8 cellular contexts compared by ENCODE assay signal in the genomic region with DNA sequence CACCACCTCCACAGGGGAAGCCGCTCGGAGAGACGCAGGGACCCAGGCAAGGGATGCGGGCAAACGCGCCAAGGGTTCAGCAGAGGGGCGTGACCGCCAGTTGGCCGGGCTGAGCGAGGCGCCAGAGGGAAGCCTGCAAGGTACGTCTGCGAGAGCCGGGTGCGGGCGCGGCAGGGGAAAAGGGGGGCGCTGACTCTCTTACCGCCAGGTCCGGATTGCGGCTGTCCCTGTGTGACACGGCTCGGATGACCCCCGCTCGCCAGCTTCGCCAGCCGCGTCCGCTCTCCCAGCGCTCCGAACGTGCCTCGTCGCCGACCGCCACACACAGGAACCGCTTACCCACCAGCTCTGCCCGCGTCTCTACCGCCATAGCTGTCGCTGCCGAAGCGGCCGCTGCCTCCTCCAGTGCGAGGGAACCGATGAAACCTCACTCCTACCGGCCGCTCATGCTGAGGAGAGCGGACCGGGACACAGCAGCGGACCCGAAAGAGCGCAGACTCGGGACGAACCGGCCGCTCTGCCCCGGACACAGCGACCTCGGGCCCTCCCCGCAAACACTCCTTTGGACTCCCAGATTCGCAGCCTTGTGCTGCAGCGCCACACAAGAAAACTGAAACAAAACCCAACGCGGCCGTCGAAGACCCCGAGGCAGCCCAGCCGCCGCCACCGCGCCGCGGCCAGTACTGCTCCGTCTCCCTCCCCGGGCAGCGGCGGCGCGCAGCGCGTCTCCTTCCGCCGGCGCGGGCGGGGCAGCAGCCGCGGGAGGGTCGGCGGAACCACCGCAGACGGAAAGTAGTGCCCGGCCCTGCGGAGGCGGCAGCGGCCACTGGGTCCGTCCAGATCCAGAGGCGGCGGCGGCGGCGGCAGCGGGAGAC. TPM values are rescaled to one million over a fixed set of nuclear protein-coding genes. Genes with fewer than 3 reads are reported as not detected.
A peak's percentile ranks its signal among the peaks of the same experiment; 100 is the strongest.
DNase-seq lines count a peak whose midpoint lies in the region; FAIRE-seq and TF ChIP-seq lines count a peak whose summit lies in the region.

A gene with protein sequence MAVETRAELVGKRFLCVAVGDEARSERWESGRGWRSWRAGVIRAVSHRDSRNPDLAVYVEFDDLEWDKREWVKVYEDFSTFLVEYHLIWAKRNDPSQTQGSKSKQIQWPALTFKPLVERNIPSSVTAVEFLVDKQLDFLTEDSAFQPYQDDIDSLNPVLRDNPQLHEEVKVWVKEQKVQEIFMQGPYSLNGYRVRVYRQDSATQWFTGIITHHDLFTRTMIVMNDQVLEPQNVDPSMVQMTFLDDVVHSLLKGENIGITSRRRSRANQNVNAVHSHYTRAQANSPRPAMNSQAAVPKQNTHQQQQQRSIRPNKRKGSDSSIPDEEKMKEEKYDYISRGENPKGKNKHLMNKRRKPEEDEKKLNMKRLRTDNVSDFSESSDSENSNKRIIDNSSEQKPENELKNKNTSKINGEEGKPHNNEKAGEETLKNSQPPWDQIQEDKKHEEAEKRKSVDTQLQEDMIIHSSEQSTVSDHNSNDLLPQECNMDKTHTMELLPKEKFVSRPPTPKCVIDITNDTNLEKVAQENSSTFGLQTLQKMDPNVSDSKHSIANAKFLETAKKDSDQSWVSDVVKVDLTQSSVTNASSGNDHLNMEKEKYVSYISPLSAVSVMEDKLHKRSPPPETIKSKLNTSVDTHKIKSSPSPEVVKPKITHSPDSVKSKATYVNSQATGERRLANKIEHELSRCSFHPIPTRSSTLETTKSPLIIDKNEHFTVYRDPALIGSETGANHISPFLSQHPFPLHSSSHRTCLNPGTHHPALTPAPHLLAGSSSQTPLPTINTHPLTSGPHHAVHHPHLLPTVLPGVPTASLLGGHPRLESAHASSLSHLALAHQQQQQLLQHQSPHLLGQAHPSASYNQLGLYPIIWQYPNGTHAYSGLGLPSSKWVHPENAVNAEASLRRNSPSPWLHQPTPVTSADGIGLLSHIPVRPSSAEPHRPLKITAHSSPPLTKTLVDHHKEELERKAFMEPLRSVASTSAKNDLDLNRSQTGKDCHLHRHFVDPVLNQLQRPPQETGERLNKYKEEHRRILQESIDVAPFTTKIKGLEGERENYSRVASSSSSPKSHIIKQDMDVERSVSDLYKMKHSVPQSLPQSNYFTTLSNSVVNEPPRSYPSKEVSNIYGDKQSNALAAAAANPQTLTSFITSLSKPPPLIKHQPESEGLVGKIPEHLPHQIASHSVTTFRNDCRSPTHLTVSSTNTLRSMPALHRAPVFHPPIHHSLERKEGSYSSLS (N-terminal part only) (minus strand): TSS at position 685 of the 875 bp plus-strand sequence. CDS start 315 bp downstream, at position 370.

- H3K4me3 Mint-ChIP-seq in T-helper 1 cell treated with Interleukin-12 subunit alpha and Interleukin-12 subunit beta and Interleukin-4 antibody, amounts not matched to agents 30 μg/mL and 1 μg/mL, for 36 hours, result peak within 1 kb of the TSS; percentile 90

- intact Hi-C loops in left ventricle myocardium inferior (cut with micrococcal nuclease) (no loop called here), prostate gland (cut with DNase I) (loop anchor here (1.0 to 5.0 kb wide), 5 partner anchors 57 to 248 kb away; no protein-coding TSS in a partner anchor), vagina (cut with DNase I) (loop anchor here (10.0 kb wide), 1 partner anchor 59 kb away; the partner anchor contains the start of gene REEP3)

- WGBS in prostate gland, result under 1% methylated on average over 66 of the region's 104 CpGs

- H3K9me3 Mint-ChIP-seq in T-helper 1 cell treated with Interleukin-12 subunit alpha and Interleukin-12 subunit beta and Interleukin-4 antibody, amounts not matched to agents 30 μg/mL and 1 μg/mL, for 36 hours, result no peaks in the 10 kb centered on the region

- peak; percentile 83 for DNase-seq in GM10248 (ENCODE audit: extremely low spot score)
- peak; percentile 67 for DNase-seq in H54 (ENCODE audit: insufficient read length, low spot score)
- DNase-seq in M059J (ENCODE audit: low read depth), result peak; percentile 77
- DNase-seq in amniotic stem cell (lab: John Stamatoyannopoulos, UW), result peak; percentile 62
- peak; percentile 84 for DNase-seq in left ventricle myocardium inferior
- DNase-seq in prostate gland (ENCODE audit: low spot score), result peak; percentile 75
- DNase-seq in vagina (ENCODE audit: extremely low spot score in 2 of 2), result no peak

- H3K4me3 ChIP-seq in left ventricle myocardium inferior, result peak within 1 kb of the TSS; percentile 92
- H3K4me3 ChIP-seq in prostate gland, result peak within 1 kb of the TSS; percentile 80 to 85
- H3K4me3 ChIP-seq in vagina, result peak within 1 kb of the TSS; percentile 71 to 87

- peaks cover 39% of the 10 kb centered on the region for H3K27me3 Mint-ChIP-seq in T-helper 1 cell treated with Interleukin-12 subunit alpha and Interleukin-12 subunit beta and Interleukin-4 antibody, amounts not matched to agents 30 μg/mL and 1 μg/mL, for 36 hours (ENCODE audit: low read depth)

- CTCF ChIA-PET in GM10248 (lab: Yijun Ruan, JAX), result interaction anchor here (1.1 to 2.1 kb wide), 8 partner anchors 11 to 255 kb away, joined by 3 to 10 read pairs (median 4); no protein-coding TSS in a partner anchor

- peak within 1 kb of the TSS; percentile 74 for H3K27ac Mint-ChIP-seq in T-helper 1 cell treated with Interleukin-12 subunit alpha and Interleukin-12 subunit beta and Interleukin-4 antibody, amounts not matched to agents 30 μg/mL and 1 μg/mL, for 36 hours

- TF ChIP-seq CTCF in GM10248 (IDR thresholded peaks at IDR 0.05; ENCODE audit: control extremely low read depth, extremely low read depth, low read depth, missing control alignments), result no peak
- no peak for TF ChIP-seq CTCF in left ventricle myocardium inferior (IDR thresholded peaks at IDR 0.05; ENCODE audit: borderline replicate concordance)
- peak in 2 of 4 experiments; percentile 8 to 22 for TF ChIP-seq CTCF in prostate gland (IDR thresholded peaks at IDR 0.05)
- no peak for TF ChIP-seq CTCF in vagina (IDR thresholded peaks at IDR 0.05)

- peaks cover 1% of the 10 kb centered on the region for H3K36me3 Mint-ChIP-seq in T-helper 1 cell treated with Interleukin-12 subunit alpha and Interleukin-12 subunit beta and Interleukin-4 antibody, amounts not matched to agents 30 μg/mL and 1 μg/mL, for 36 hours (ENCODE audit: low read depth)

- peaks cover 13% of the 10 kb centered on the region for H3K4me1 Mint-ChIP-seq in T-helper 1 cell treated with Interleukin-12 subunit alpha and Interleukin-12 subunit beta and Interleukin-4 antibody, amounts not matched to agents 30 μg/mL and 1 μg/mL, for 36 hours (ENCODE audit: low read depth)

- H3K9me3 ChIP-seq in left ventricle myocardium inferior (replicated peaks), result no peaks in the 10 kb centered on the region
- H3K9me3 ChIP-seq in prostate gland, result no peaks in the 10 kb centered on the region
- H3K9me3 ChIP-seq in vagina, result no peaks in the 10 kb centered on the region

- H3K27me3 ChIP-seq in left ventricle myocardium inferior (ENCODE audit: low read depth) (no peaks in the 10 kb centered on the region), prostate gland (replicated peaks; ENCODE audit: insufficient read depth) (no peaks in the 10 kb centered on the region), vagina (no peaks in the 10 kb centered on the region)

- peak; percentile 63 for TF ChIP-seq POLR2A in H54 (IDR thresholded peaks at IDR 0.05; ENCODE audit: low read depth, low read length)
- peak; percentile 79 for TF ChIP-seq POLR2A in prostate gland (IDR thresholded peaks at IDR 0.05)
- peak in 1 of 2 donors; percentile 61 for TF ChIP-seq POLR2A in vagina (IDR thresholded peaks at IDR 0.05)

- POLR2A ChIA-PET in GM10248 (lab: Yijun Ruan, JAX), result no interaction called here

- H3K4me1 ChIP-seq in left ventricle myocardium inferior, result peaks cover 52% of the 10 kb centered on the region
- H3K4me1 ChIP-seq in prostate gland (replicated peaks), result peaks cover 3% of the 10 kb centered on the region
- peaks cover 9% of the 10 kb centered on the region for H3K4me1 ChIP-seq in vagina

- no peaks in the 10 kb centered on the region for H3K36me3 ChIP-seq in left ventricle myocardium inferior
- H3K36me3 ChIP-seq in prostate gland, result no peaks in the 10 kb centered on the region
- no peaks in the 10 kb centered on the region for H3K36me3 ChIP-seq in vagina

- FAIRE-seq in H54 (lab: Jason Lieb, UNC), result peak; percentile 43

- peak within 1 kb of the TSS; percentile 95 for H3K27ac ChIP-seq in left ventricle myocardium inferior (replicated peaks)
- peak within 1 kb of the TSS; percentile 96 to 97 for H3K27ac ChIP-seq in prostate gland
- H3K27ac ChIP-seq in vagina, result peak within 1 kb of the TSS; percentile 93

RNA-seq across cellular contexts. Expression of the gene that starts here (rescaled TPM):
- 27.5 and 32.1 TPM in 2 replicates for total RNA-seq in M059J (2014; rRNA removed; shearing (Covaris generic))
- 34.6 TPM for total RNA-seq in left ventricle myocardium inferior
- 10 to 100 TPM; 66.9 to 97.9 TPM for total RNA-seq in prostate gland
- total RNA-seq in vagina, result 105 TPM

Comparison
In these comparisons a context has a peak if more than half of its experiments do, and no peak if none do; other contexts are left out.
1. DNase-seq: peak in GM10248 (single experiment), H54 (single experiment), M059J (single experiment), amniotic stem cell (single experiment), left ventricle myocardium inferior (single experiment) and prostate gland (single experiment); none in vagina (0 of 2).
2. Peak in every context shown above with its lines, with median percentiles within 50 percentile points of each other: H3K27ac ChIP-seq and H3K4me3 ChIP-seq.